Comparison of ENCODE assay signal across 1 cellular context in the genomic region with DNA sequence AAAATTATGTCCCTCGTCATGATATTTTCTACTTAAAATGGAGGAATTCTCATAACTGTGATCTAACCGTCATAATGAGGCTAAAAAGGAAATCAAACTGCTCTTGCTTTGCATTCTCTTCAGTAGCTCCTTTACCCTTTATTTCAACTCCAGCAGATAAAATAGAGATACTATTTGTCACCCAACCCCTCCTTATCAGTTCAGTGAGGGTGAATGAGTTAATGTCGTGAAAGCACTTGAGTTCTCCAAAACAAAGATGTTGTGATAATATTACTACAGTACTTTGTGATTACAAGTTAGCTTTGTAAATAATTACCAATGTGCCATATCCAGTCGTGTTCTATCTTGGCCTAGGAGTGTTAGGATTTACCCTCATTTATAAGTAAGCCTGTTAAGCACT.
TF ChIP-seq lines count a peak whose summit lies in the region.

No MANE protein-coding gene starts in this region.

TF ChIP-seq in SK-N-SH, 30 proteins besides CTCF, POLR2A, EP300 and RAD21 (continued from another document):
- no peak for TF ChIP-seq IRF3 (IDR thresholded peaks at IDR 0.05; ENCODE audit: low read depth, low read length)
- no peak for TF ChIP-seq FOXM1 (IDR thresholded peaks at IDR 0.05; ENCODE audit: low read depth)
